ENCODE assay signal across 8 cellular contexts in genomic region chr6:88165877-88166492, GRCh38. TPM values are rescaled to one million over a fixed set of nuclear protein-coding genes. Genes with fewer than 3 reads are reported as not detected.
DNase-seq lines count a peak whose midpoint lies in the region; ATAC-seq and TF ChIP-seq lines count a peak whose summit lies in the region.

TSS of gene CNR1 (minus strand) at chr6:88166347. CDS start at chr6:88145274, 21,073 bp downstream.

- H3K4me2 ChIP-seq in mesenchymal stem cell (ENCODE audit: low read length, poor library complexity, severe bottlenecking), result peak within 1 kb of the TSS; percentile 94

- H2AK5ac ChIP-seq in mesenchymal stem cell (ENCODE audit: low read length, severe bottlenecking), result no peak within 1 kb of the TSS

- no peak within 1 kb of the TSS for H2BK5ac ChIP-seq in mesenchymal stem cell (ENCODE audit: low read depth, low read length, poor library complexity, severe bottlenecking)

- peak within 1 kb of the TSS; percentile 59 for H2AFZ ChIP-seq in mesenchymal stem cell (ENCODE audit: low read depth, low read length)

- DNase-seq in EH (ENCODE audit: low read depth) (peak; percentile 24), RPMI8226 (peak; percentile 11), dermis blood vessel endothelial cell (peak; percentile 38), mesenchymal stem cell (peak; percentile 14), tibial artery (peak; percentile 58 to 88), A172 (ENCODE audit: low spot score) (no peak)

- H3K9me3 ChIP-seq in mesenchymal stem cell (ENCODE audit: control insufficient read depth, low read length), result peaks cover 3% of the 10 kb centered on the region
- no peaks in the 10 kb centered on the region for H3K9me3 ChIP-seq in tibial artery

- no peaks in the 10 kb centered on the region for H3K79me1 ChIP-seq in mesenchymal stem cell (replicated peaks; ENCODE audit: low read length, poor library complexity, severe bottlenecking)

- H4K8ac ChIP-seq in mesenchymal stem cell (ENCODE audit: low read length), result no peak within 1 kb of the TSS

- H2BK12ac ChIP-seq in mesenchymal stem cell (ENCODE audit: low read length in 2 of 2), result no peak within 1 kb of the TSS

- intact Hi-C loops in tibial artery (cut with DNase I; ENCODE audit: low total_unique reads), result no loop called here

- no peak within 1 kb of the TSS for H4K91ac ChIP-seq in mesenchymal stem cell (ENCODE audit: low read length)

- H3K23ac ChIP-seq in mesenchymal stem cell (ENCODE audit: low read length in 2 of 2), result peak within 1 kb of the TSS in 1 of 2 experiments; percentile 23

- H2BK120ac ChIP-seq in mesenchymal stem cell (ENCODE audit: low read depth, low read length), result no peak within 1 kb of the TSS

- peak within 1 kb of the TSS in 1 of 2 experiments; percentile 22 for H3K18ac ChIP-seq in mesenchymal stem cell (ENCODE audit: low read depth in 1 of 2, low read length in 2 of 2)

- no peak within 1 kb of the TSS for H3K9ac ChIP-seq in mesenchymal stem cell (ENCODE audit: low read length)

- H3K27ac ChIP-seq in mesenchymal stem cell (ENCODE audit: low read length, poor library complexity, severe bottlenecking), result no peak within 1 kb of the TSS
- peak within 1 kb of the TSS; percentile 79 to 82 for H3K27ac ChIP-seq in tibial artery

- under 1% methylated on average over 58 of the region's 76 CpGs for WGBS in mesenchymal stem cell

- H3K4me3 ChIP-seq in mesenchymal stem cell (ENCODE audit: insufficient read depth in 1 of 2, low read depth in 1 of 2, low read length in 2 of 2) (peak within 1 kb of the TSS; percentile 55 to 72), tibial artery (peak within 1 kb of the TSS; percentile 71 to 81)

- no peaks in the 10 kb centered on the region for H3K36me3 ChIP-seq in mesenchymal stem cell (ENCODE audit: control insufficient read depth in 1 of 2, insufficient read depth in 2 of 2, low read depth in 1 of 2, low read length in 2 of 2)
- no peaks in the 10 kb centered on the region for H3K36me3 ChIP-seq in tibial artery

- H2BK15ac ChIP-seq in mesenchymal stem cell (ENCODE audit: low read depth, poor library complexity, severe bottlenecking), result no peak within 1 kb of the TSS

- peaks cover 21% of the 10 kb centered on the region for H3K4me1 ChIP-seq in mesenchymal stem cell (ENCODE audit: control insufficient read depth, insufficient read depth, low read depth, low read length)
- peaks cover 0 to 20% (median 8%) of the 10 kb centered on the region in 4 donors for H3K4me1 ChIP-seq in tibial artery

- H3K4ac ChIP-seq in mesenchymal stem cell (ENCODE audit: low read depth in 1 of 2, low read length in 2 of 2), result no peak within 1 kb of the TSS

- H3K14ac ChIP-seq in mesenchymal stem cell (ENCODE audit: low read length in 2 of 2), result peak within 1 kb of the TSS in 1 of 2 experiments; percentile 55

- ATAC-seq in GM19438 (IDR thresholded peaks at IDR 0.05; ENCODE audit: low read depth, unreplicated experiment) (peak; percentile 54), HG03520 (IDR thresholded peaks at IDR 0.05; ENCODE audit: unreplicated experiment) (peak; percentile 48)

- peaks cover 35 to 85% of the 10 kb centered on the region in 2 experiments for H3K27me3 ChIP-seq in mesenchymal stem cell (ENCODE audit: control insufficient read depth in 1 of 2, insufficient read depth in 1 of 2, low read length in 2 of 2)
- peaks cover 0 to 5% of the 10 kb centered on the region in 2 donors for H3K27me3 ChIP-seq in tibial artery

- TF ChIP-seq CTCF in tibial artery (IDR thresholded peaks at IDR 0.05), result peak in 1 of 2 experiments; percentile 18

RNA-seq across cellular contexts. Expression of gene CNR1, which starts in this region (rescaled TPM):
- 1.3 TPM in 1 of 2 replicates, not detected in the other for total RNA-seq in dermis blood vessel endothelial cell
- 0.06 TPM for polyA plus RNA-seq in mesenchymal stem cell (2013, experiment 1 of 2)
- 0.01 TPM for polyA plus RNA-seq in mesenchymal stem cell (2013, experiment 2 of 2)
- total RNA-seq in A172 (2014; rRNA removed; shearing (Covaris generic)), result not detected in 2 replicates
